23 cellular contexts compared by ENCODE assay signal in the genomic region with DNA sequence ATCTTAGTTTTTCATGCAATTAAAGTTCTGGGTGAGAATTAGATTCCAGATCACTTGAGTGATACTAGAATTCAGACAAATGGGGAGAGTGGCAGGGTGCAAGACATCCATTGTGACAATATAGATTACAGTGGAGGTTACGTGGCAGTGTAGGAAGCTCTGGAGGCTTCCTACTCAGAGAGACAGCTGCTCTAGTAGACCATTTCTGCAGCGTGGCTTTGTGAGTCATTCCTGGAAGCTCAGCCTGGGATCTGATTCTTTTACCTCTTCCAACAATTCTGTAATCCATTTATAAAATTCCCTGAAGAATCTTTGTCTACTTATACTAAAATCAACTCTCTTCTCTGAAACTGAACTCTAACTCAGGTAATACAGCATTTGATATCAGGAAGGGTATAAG.
DNase-seq lines count a peak whose midpoint lies in the region; ATAC-seq and TF ChIP-seq lines count a peak whose summit lies in the region.
"Had no signal": no experiment of that assay in that cellular context is flagged by ENCODE, and none has a peak within 500 bp of the region (broad histone marks: within the 10 kb centered on the region; RNA-seq: fewer than 3 reads in every experiment).

No MANE protein-coding gene starts in this region.

- TF ChIP-seq CTCF in brain microvascular endothelial cell (IDR thresholded peaks at IDR 0.05; ENCODE audit: low read depth, low read length, missing control alignments): no peak
- no peak for TF ChIP-seq CTCF in kidney epithelial cell (IDR thresholded peaks at IDR 0.05; ENCODE audit: insufficient read depth, low read length, poor library complexity, severe bottlenecking)
- no peak for TF ChIP-seq CTCF in osteocyte (IDR thresholded peaks at IDR 0.05)

- DNase-seq in ACHN (peak; percentile 51), brain microvascular endothelial cell (peak; percentile 26), kidney epithelial cell (ENCODE audit: low read depth) (peak; percentile 31), osteocyte (ENCODE audit: extremely low spot score, unreplicated experiment) (no peak), cerebellar nuclear complex (lab: John Stamatoyannopoulos, UW) (no peak), C1 segment of cervical spinal cord (lab: John Stamatoyannopoulos, UW) (no peak)
- DNase-seq: activated CD8-positive, alpha-beta memory T cell treated with anti-CD3 and anti-CD28 coated beads, Interleukin-2, amount 10 ng/mL, durations not matched to agents 7 days and 5 days; CD8-positive, alpha-beta T cell; DMS79 treated with DMSO at 0.1 percent for 48 hours; HFFc6; naive thymus-derived CD8-positive, alpha-beta T cell; NCI-H2029; NCI-H510A treated with DMSO at 0.1 percent for 48 hours; psoas muscle; stimulated activated CD4-positive, alpha-beta T cell treated with anti-CD3 and anti-CD28 coated beads, Interleukin-15, amount 100 ng/mL, for 24 hours; stimulated activated naive CD4-positive, alpha-beta T cell; T1000 had no signal

- peak; percentile 60 for ATAC-seq in HG03354 (IDR thresholded peaks at IDR 0.05; ENCODE audit: poor library complexity, severe bottlenecking, unreplicated experiment)
- no peak for ATAC-seq in HG03196 (IDR thresholded peaks at IDR 0.05; ENCODE audit: unreplicated experiment)
- ATAC-seq: activated CD8-positive, alpha-beta memory T cell treated with anti-CD3 and anti-CD28 coated beads, Interleukin-2, amount 10 ng/mL, durations not matched to agents 7 days and 5 days; CD8-positive, alpha-beta T cell; naive thymus-derived CD8-positive, alpha-beta T cell; psoas muscle had no signal

- H3K27ac Mint-ChIP-seq in osteocyte (ENCODE audit: unreplicated experiment): no peak overlapping the region
- H3K27ac Mint-ChIP-seq: activated CD8-positive, alpha-beta memory T cell treated with anti-CD3 and anti-CD28 coated beads, Interleukin-2, amount 10 ng/mL, durations not matched to agents 7 days and 5 days; CD8-positive, alpha-beta T cell; HFFc6; naive thymus-derived CD8-positive, alpha-beta T cell; type B pancreatic cell had no signal

- H3K4me3 ChIP-seq in brain microvascular endothelial cell (ENCODE audit: low read depth, low read length): no peak overlapping the region
- no peak overlapping the region for H3K4me3 ChIP-seq in kidney epithelial cell (ENCODE audit: low read depth, low read length)
- H3K4me3 ChIP-seq: adrenal gland, psoas muscle, SK-N-MC had no signal

- in situ Hi-C loops in ACHN (cut with HindIII; ENCODE audit: low pct_ligation_motif_present, low pct_unique_long_range_greater_than_20kb, low sequenced_read_pairs) (no loop called here), brain microvascular endothelial cell (cut with HindIII; ENCODE audit: low pct_ligation_motif_present, low sequenced_read_pairs) (no loop called here)

- peaks cover 5% of the 10 kb centered on the region for H3K27me3 ChIP-seq in brain microvascular endothelial cell (replicated peaks)
- no peaks in the 10 kb centered on the region for H3K27me3 ChIP-seq in kidney epithelial cell (ENCODE audit: control insufficient read depth, insufficient read depth, low read length)
- H3K27me3 ChIP-seq: adrenal gland had no signal

- peaks cover 45% of the 10 kb centered on the region for H3K27me3 Mint-ChIP-seq in osteocyte (ENCODE audit: unreplicated experiment)

- H3K36me3 ChIP-seq in brain microvascular endothelial cell (replicated peaks) (no peaks in the 10 kb centered on the region), kidney epithelial cell (ENCODE audit: control insufficient read depth, insufficient read depth, low read length) (no peaks in the 10 kb centered on the region)
- H3K36me3 ChIP-seq: adrenal gland had no signal

- H3K9me3 Mint-ChIP-seq in osteocyte (ENCODE audit: unreplicated experiment): no peaks in the 10 kb centered on the region
- H3K9me3 Mint-ChIP-seq: CD8-positive, alpha-beta T cell; HFFc6; naive thymus-derived CD8-positive, alpha-beta T cell; type B pancreatic cell had no signal

- H3K27ac ChIP-seq in brain microvascular endothelial cell: no peak overlapping the region
- H3K27ac ChIP-seq: 22Rv1, adrenal gland, psoas muscle, SK-N-MC had no signal

- H3K4me3 Mint-ChIP-seq in osteocyte (ENCODE audit: unreplicated experiment): no peak overlapping the region
- H3K4me3 Mint-ChIP-seq: activated CD8-positive, alpha-beta memory T cell treated with anti-CD3 and anti-CD28 coated beads, Interleukin-2, amount 10 ng/mL, durations not matched to agents 7 days and 5 days; CD8-positive, alpha-beta T cell; HFFc6; naive thymus-derived CD8-positive, alpha-beta T cell; type B pancreatic cell had no signal

- H3K36me3 Mint-ChIP-seq in osteocyte (ENCODE audit: unreplicated experiment): no peaks in the 10 kb centered on the region
- H3K36me3 Mint-ChIP-seq: activated CD8-positive, alpha-beta memory T cell treated with anti-CD3 and anti-CD28 coated beads, Interleukin-2, amount 10 ng/mL, durations not matched to agents 7 days and 5 days; CD8-positive, alpha-beta T cell; naive thymus-derived CD8-positive, alpha-beta T cell; type B pancreatic cell had no signal

- no peaks in the 10 kb centered on the region for H3K4me1 Mint-ChIP-seq in osteocyte (ENCODE audit: unreplicated experiment)
- H3K4me1 Mint-ChIP-seq: activated CD8-positive, alpha-beta memory T cell treated with anti-CD3 and anti-CD28 coated beads, Interleukin-2, amount 10 ng/mL, durations not matched to agents 7 days and 5 days had no signal

Comparison
In these comparisons a context has a peak if more than half of its experiments do, and no peak if none do; other contexts are left out.
1. DNase-seq: peak in ACHN (single experiment), brain microvascular endothelial cell (single experiment) and kidney epithelial cell (single experiment); none in osteocyte (single experiment), cerebellar nuclear complex (0 of 2) and C1 segment of cervical spinal cord (0 of 14).